16 cellular contexts compared by ENCODE assay signal in the genomic region with DNA sequence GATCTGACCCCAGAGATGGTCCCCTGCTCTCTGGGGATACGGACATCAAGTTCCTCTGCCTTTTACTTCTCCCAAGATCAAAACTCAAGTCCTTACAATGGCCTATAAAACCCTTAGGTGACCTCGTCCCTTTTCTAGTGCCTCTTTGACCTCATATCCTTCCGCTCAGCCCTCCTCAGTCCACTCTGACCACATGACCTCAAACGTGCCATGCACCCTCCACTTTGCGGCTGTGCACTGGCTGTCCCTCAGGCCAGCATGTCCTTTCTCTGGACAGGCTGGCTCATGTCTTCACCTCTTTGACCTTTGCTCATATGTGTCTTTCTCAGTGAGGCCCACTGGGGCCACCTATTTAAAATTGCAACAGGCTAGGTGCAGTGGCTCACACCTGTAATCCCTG. TPM values are rescaled to one million over a fixed set of nuclear protein-coding genes. Genes with fewer than 3 reads are reported as not detected.
A peak's percentile ranks its signal among the peaks of the same experiment; 100 is the strongest.
DNase-seq lines count a peak whose midpoint lies in the region; ATAC-seq, FAIRE-seq and TF ChIP-seq lines count a peak whose summit lies in the region.
"Had no signal": no experiment of that assay in that cellular context is flagged by ENCODE, and none has a peak within 500 bp of the region (broad histone marks: within the 10 kb centered on the region; RNA-seq: fewer than 3 reads in every experiment).

No MANE protein-coding gene starts in this region.

- H3K27ac Mint-ChIP-seq in activated naive CD4-positive, alpha-beta T cell treated with anti-CD3 and anti-CD28 coated beads, Interleukin-2, amount 10 ng/mL, durations not matched to agents 7 days and 5 days = peak overlapping the region; percentile 99
- H3K27ac Mint-ChIP-seq in activated T-helper 1 cell treated with anti-CD3 and anti-CD28 coated beads, Interleukin-12 subunit alpha, Interleukin-12 subunit beta, Interleukin-2, Interleukin-4 antibody, amounts not matched to agents 30 ng/mL and 10 ng/mL and 1 ng/mL, durations not matched to agents 14 hours and 24 hours and 36 hours = peak overlapping the region; percentile 98
- H3K27ac Mint-ChIP-seq: H9, neural progenitor cell had no signal

- intact Hi-C loops in activated T-helper 1 cell treated with anti-CD3 and anti-CD28 coated beads, Interleukin-12 subunit alpha, Interleukin-12 subunit beta, Interleukin-2, Interleukin-4 antibody, amounts not matched to agents 30 ng/mL and 10 ng/mL and 1 ng/mL, durations not matched to agents 14 hours and 24 hours and 36 hours (cut with micrococcal nuclease) = loop anchor here (1.0 to 5.0 kb wide), 3 partner anchors 11 to 355 kb away; a partner anchor contains a TSS
- intact Hi-C loops in right lobe of liver (cut with DNase I) = no loop called here
- intact Hi-C loops in pancreas (cut with DNase I) = no loop called here

- H3K27me3 ChIP-seq in right lobe of liver (no peaks in the 10 kb centered on the region), upper lobe of left lung (no peaks in the 10 kb centered on the region), pancreas (no peaks in the 10 kb centered on the region)
- H3K27me3 ChIP-seq: dorsolateral prefrontal cortex, neural progenitor cell had no signal

- FAIRE-seq in pancreas (lab: Jason Lieb, UNC) = no peak
- FAIRE-seq: TTC549 had no signal

- H3K9me3 ChIP-seq in right lobe of liver (no peaks in the 10 kb centered on the region), upper lobe of left lung (no peaks in the 10 kb centered on the region), pancreas (no peaks in the 10 kb centered on the region)
- H3K9me3 ChIP-seq: left ventricle myocardium inferior had no signal

- H3K9me3 Mint-ChIP-seq in activated naive CD4-positive, alpha-beta T cell treated with anti-CD3 and anti-CD28 coated beads, Interleukin-2, amount 10 ng/mL, durations not matched to agents 7 days and 5 days = no peaks in the 10 kb centered on the region
- no peaks in the 10 kb centered on the region for H3K9me3 Mint-ChIP-seq in activated T-helper 1 cell treated with anti-CD3 and anti-CD28 coated beads, Interleukin-12 subunit alpha, Interleukin-12 subunit beta, Interleukin-2, Interleukin-4 antibody, amounts not matched to agents 30 ng/mL and 10 ng/mL and 1 ng/mL, durations not matched to agents 14 hours and 24 hours and 36 hours
- H3K9me3 Mint-ChIP-seq: H9, neural progenitor cell had no signal

- no peaks in the 10 kb centered on the region for H3K27me3 Mint-ChIP-seq in activated naive CD4-positive, alpha-beta T cell treated with anti-CD3 and anti-CD28 coated beads, Interleukin-2, amount 10 ng/mL, durations not matched to agents 7 days and 5 days
- H3K27me3 Mint-ChIP-seq in activated T-helper 1 cell treated with anti-CD3 and anti-CD28 coated beads, Interleukin-12 subunit alpha, Interleukin-12 subunit beta, Interleukin-2, Interleukin-4 antibody, amounts not matched to agents 30 ng/mL and 10 ng/mL and 1 ng/mL, durations not matched to agents 14 hours and 24 hours and 36 hours (ENCODE audit: insufficient read depth) = no peaks in the 10 kb centered on the region

- H3K36me3 Mint-ChIP-seq in activated naive CD4-positive, alpha-beta T cell treated with anti-CD3 and anti-CD28 coated beads, Interleukin-2, amount 10 ng/mL, durations not matched to agents 7 days and 5 days = peaks cover 61% of the 10 kb centered on the region
- H3K36me3 Mint-ChIP-seq in activated T-helper 1 cell treated with anti-CD3 and anti-CD28 coated beads, Interleukin-12 subunit alpha, Interleukin-12 subunit beta, Interleukin-2, Interleukin-4 antibody, amounts not matched to agents 30 ng/mL and 10 ng/mL and 1 ng/mL, durations not matched to agents 14 hours and 24 hours and 36 hours (ENCODE audit: low read depth) = peaks cover 34% of the 10 kb centered on the region

- H3K4me1 ChIP-seq in right lobe of liver = peaks cover 0 to 9% (median 0%) of the 10 kb centered on the region in 4 donors
- H3K4me1 ChIP-seq in upper lobe of left lung = peaks cover 6 to 26% (median 22%) of the 10 kb centered on the region in 4 donors
- no peaks in the 10 kb centered on the region for H3K4me1 ChIP-seq in pancreas
- H3K4me1 ChIP-seq: neural progenitor cell had no signal

- H3K27ac ChIP-seq in right lobe of liver (peak overlapping the region in 2 of 3 donors; percentile 50 to 65), upper lobe of left lung (peak overlapping the region; percentile 74 to 85 (median 77)), pancreas (peak overlapping the region in 2 of 4 donors; percentile 24 to 28)
- H3K27ac ChIP-seq: left ventricle myocardium inferior, neural progenitor cell had no signal

- no peak for TF ChIP-seq CTCF in right lobe of liver (IDR thresholded peaks at IDR 0.05)
- no peak for TF ChIP-seq CTCF in upper lobe of left lung (IDR thresholded peaks at IDR 0.05)
- TF ChIP-seq CTCF in pancreas (IDR thresholded peaks at IDR 0.05) = no peak

- ATAC-seq in right lobe of liver (peak in 3 of 4 donors; percentile 25 to 45 (median 35)), upper lobe of left lung (ENCODE audit: low FRiP score in 2 of 2) (no peak), pancreas (no peak)

- WGBS in right lobe of liver (ENCODE audit: insufficient coverage, low coverage, low lambda C conversion rate, missing lambda C conversion rate) = 64% methylated on average over 5 of the region's 5 CpGs
- 64 to 72% methylated on average over 5 of the region's 5 CpGs for WGBS in upper lobe of left lung, 2 donors
- WGBS in pancreas, 2 donors = 82 to 88% methylated on average over 5 of the region's 5 CpGs

- no peak for TF ChIP-seq POLR2A in right lobe of liver (IDR thresholded peaks at IDR 0.05)
- no peak for TF ChIP-seq POLR2A in upper lobe of left lung (IDR thresholded peaks at IDR 0.05)

- H3K4me1 Mint-ChIP-seq in activated naive CD4-positive, alpha-beta T cell treated with anti-CD3 and anti-CD28 coated beads, Interleukin-2, amount 10 ng/mL, durations not matched to agents 7 days and 5 days = peaks cover 86% of the 10 kb centered on the region
- H3K4me1 Mint-ChIP-seq in activated T-helper 1 cell treated with anti-CD3 and anti-CD28 coated beads, Interleukin-12 subunit alpha, Interleukin-12 subunit beta, Interleukin-2, Interleukin-4 antibody, amounts not matched to agents 30 ng/mL and 10 ng/mL and 1 ng/mL, durations not matched to agents 14 hours and 24 hours and 36 hours (ENCODE audit: low read depth) = peaks cover 71% of the 10 kb centered on the region
- H3K4me1 Mint-ChIP-seq: H9, neural progenitor cell had no signal

- no peak overlapping the region for H3K4me3 ChIP-seq in right lobe of liver
- H3K4me3 ChIP-seq in upper lobe of left lung = no peak overlapping the region
- no peak overlapping the region for H3K4me3 ChIP-seq in pancreas
- H3K4me3 ChIP-seq: dorsolateral prefrontal cortex, left ventricle myocardium inferior, neural progenitor cell had no signal

- DNase-seq in activated naive CD4-positive, alpha-beta T cell treated with anti-CD3 and anti-CD28 coated beads, Interleukin-2, amount 10 ng/mL, durations not matched to agents 7 days and 5 days = no peak
- no peak for DNase-seq in activated naive CD4-positive, alpha-beta T cell treated with anti-CD3 and anti-CD28 coated beads, Interleukin-2, amount 50 U/mL, for 16 hours
- DNase-seq in activated T-helper 1 cell treated with anti-CD3 and anti-CD28 coated beads, Interleukin-12 subunit alpha, Interleukin-12 subunit beta, Interleukin-2, Interleukin-4 antibody, amounts not matched to agents 30 ng/mL and 10 ng/mL and 1 ng/mL, durations not matched to agents 14 hours and 24 hours and 36 hours (ENCODE audit: low spot score) = no peak
- no peak for DNase-seq in right lobe of liver
- DNase-seq in upper lobe of left lung = peak in 1 of 2 donors; percentile 49
- no peak for DNase-seq in pancreas
- no peak for DNase-seq in midbrain (lab: John Stamatoyannopoulos, UW)
- DNase-seq in SIG-M5 treated with dmso at 0.1 percent for 504 hours (lab: John Stamatoyannopoulos, UW; ENCODE audit: unreplicated experiment) = no peak
- DNase-seq: dorsolateral prefrontal cortex, H9, IMR-90, left ventricle myocardium inferior, NCI-H1048, Right ventricle myocardium superior had no signal

- CTCF ChIA-PET in activated naive CD4-positive, alpha-beta T cell treated with anti-CD3 and anti-CD28 coated beads, Interleukin-2, amount 10 ng/mL, durations not matched to agents 7 days and 5 days (lab: Charles Lee) = interaction anchor here (4.0 to 6.2 kb wide), 2 partner anchors 15 to 18 kb away, joined by 26 to 51 read pairs; a partner anchor contains a TSS

- TF ChIP-seq EP300 in upper lobe of left lung (IDR thresholded peaks at IDR 0.05) = no peak

- peak overlapping the region; percentile 73 for H3K4me3 Mint-ChIP-seq in activated naive CD4-positive, alpha-beta T cell treated with anti-CD3 and anti-CD28 coated beads, Interleukin-2, amount 10 ng/mL, durations not matched to agents 7 days and 5 days
- H3K4me3 Mint-ChIP-seq in activated T-helper 1 cell treated with anti-CD3 and anti-CD28 coated beads, Interleukin-12 subunit alpha, Interleukin-12 subunit beta, Interleukin-2, Interleukin-4 antibody, amounts not matched to agents 30 ng/mL and 10 ng/mL and 1 ng/mL, durations not matched to agents 14 hours and 24 hours and 36 hours = peak overlapping the region; percentile 46
- H3K4me3 Mint-ChIP-seq: H9, neural progenitor cell had no signal

- H3K36me3 ChIP-seq in right lobe of liver (peaks cover 0 to 44% (median 27%) of the 10 kb centered on the region in 4 donors), upper lobe of left lung (peaks cover 9 to 70% (median 42%) of the 10 kb centered on the region in 4 donors), pancreas (peaks cover 0 to 50% (median 6%) of the 10 kb centered on the region in 3 donors)
- H3K36me3 ChIP-seq: neural progenitor cell had no signal

RNA-seq across cellular contexts. Expression of a gene that starts 14.7 kb away (rescaled TPM):
- 13.1 and 14.5 TPM in 2 replicates for total RNA-seq in activated T-helper 1 cell treated with anti-CD3 and anti-CD28 coated beads, Interleukin-12 subunit alpha, Interleukin-12 subunit beta, Interleukin-2, Interleukin-4 antibody, amounts not matched to agents 30 ng/mL and 10 ng/mL and 1 ng/mL, durations not matched to agents 14 hours and 24 hours and 36 hours
- total RNA-seq in right lobe of liver (10 to 100 TPM in 1 of 6 experiments, 1 to 10 TPM in 5; 5.7 to 14.7 (median 8.3) TPM), upper lobe of left lung (10 to 100 TPM; 18.1 to 68.1 (median 37.7) TPM), pancreas (1 to 10 TPM; 5.2 to 8.7 (median 6.5) TPM)
- 1 to 10 TPM; 5.1 to 9.4 TPM for polyA plus RNA-seq in pancreas

RNA-seq across cellular contexts. Expression of a gene that starts 30.3 kb away (rescaled TPM):
- total RNA-seq in activated T-helper 1 cell treated with anti-CD3 and anti-CD28 coated beads, Interleukin-12 subunit alpha, Interleukin-12 subunit beta, Interleukin-2, Interleukin-4 antibody, amounts not matched to agents 30 ng/mL and 10 ng/mL and 1 ng/mL, durations not matched to agents 14 hours and 24 hours and 36 hours = 0.24 and 0.31 TPM in 2 replicates
- total RNA-seq in right lobe of liver (1 to 10 TPM in 2 of 6 experiments, under 1 TPM in 1, not detected in 3; 0.09 to 2.9 (median 1.0) TPM), upper lobe of left lung (1 to 10 TPM in 2 of 6 donors, under 1 TPM in 4; 0.26 to 3.0 (median 0.51) TPM), pancreas (under 1 TPM in 1 of 6 donors, not detected in 5; 0.09 TPM)
- not detected for polyA plus RNA-seq in pancreas
- total RNA-seq: H9, IMR-90, Right ventricle myocardium superior had no signal
- polyA plus RNA-seq: IMR-90 had no signal

RNA-seq across cellular contexts. Expression of a gene that starts 54.6 kb away (rescaled TPM):
- total RNA-seq in activated T-helper 1 cell treated with anti-CD3 and anti-CD28 coated beads, Interleukin-12 subunit alpha, Interleukin-12 subunit beta, Interleukin-2, Interleukin-4 antibody, amounts not matched to agents 30 ng/mL and 10 ng/mL and 1 ng/mL, durations not matched to agents 14 hours and 24 hours and 36 hours = 0.05 TPM in 1 of 2 replicates, not detected in the other
- total RNA-seq in right lobe of liver (not detected), upper lobe of left lung (1 to 10 TPM in 1 of 6 donors, not detected in 5; 1.8 TPM), pancreas (under 1 TPM in 5 of 6 donors, not detected in 1; 0.03 to 0.12 (median 0.08) TPM)
- under 1 TPM; 0.04 to 0.16 TPM for polyA plus RNA-seq in pancreas
- total RNA-seq: dorsolateral prefrontal cortex, H9, left ventricle myocardium inferior, Right ventricle myocardium superior had no signal

Comparison
In these comparisons a context has a peak if more than half of its experiments do, and no peak if none do; other contexts are left out.
1. ATAC-seq: peak in right lobe of liver (3 of 4); none in upper lobe of left lung (0 of 2) and pancreas (0 of 4).